ENCODE assay signal across 8 cellular contexts in genomic region chr13:72728290-72728605, GRCh38. TPM values are rescaled to one million over a fixed set of nuclear protein-coding genes. Genes with fewer than 3 reads are reported as not detected.
DNase-seq lines count a peak whose midpoint lies in the region; ATAC-seq and TF ChIP-seq lines count a peak whose summit lies in the region.

No MANE protein-coding gene starts in this region.

- ATAC-seq in GM19463 (IDR thresholded peaks at IDR 0.05; ENCODE audit: unreplicated experiment) (no peak), HG02763 (IDR thresholded peaks at IDR 0.05; ENCODE audit: unreplicated experiment) (no peak)

- H3K4me1 ChIP-seq in A673 (ENCODE audit: insufficient read depth, low read length, poor library complexity, severe bottlenecking): peaks cover 23% of the 10 kb centered on the region
- H3K4me1 ChIP-seq in mucosa of rectum (ENCODE audit: control insufficient read depth in 2 of 2, insufficient read depth in 2 of 2, low read length in 2 of 2): peaks cover 14 to 17% of the 10 kb centered on the region in 2 donors

- no peak for DNase-seq in A673 (ENCODE audit: low spot score)
- DNase-seq in HT1080 (ENCODE audit: low read depth): peak; percentile 1
- no peak for DNase-seq in posterior vena cava (ENCODE audit: low spot score)
- DNase-seq in GM10266 (ENCODE audit: extremely low spot score): no peak

- peaks cover 50% of the 10 kb centered on the region for H3K36me3 Mint-ChIP-seq in brain

- H3K4me3 Mint-ChIP-seq in brain: peak overlapping the region; percentile 94 to 99 (median 97)

- BruUV-seq in A673 (replicated peaks; lab: Mats Ljungman, UMichigan): no TSS peak

- POLR2A ChIA-PET in A673 (lab: Charles Lee; ENCODE audit: low non-redundant PET): no interaction called here

- H3K27ac ChIP-seq in A673 (ENCODE audit: low read depth, low read length, poor library complexity, severe bottlenecking) (peak overlapping the region; percentile 87), mucosa of rectum (ENCODE audit: low read depth in 2 of 2, low read length in 2 of 2) (no peak overlapping the region)

- no peaks in the 10 kb centered on the region for H3K9me3 ChIP-seq in A673 (ENCODE audit: low read depth, low read length, poor library complexity, severe bottlenecking)
- no peaks in the 10 kb centered on the region for H3K9me3 ChIP-seq in mucosa of rectum (ENCODE audit: control insufficient read depth in 2 of 2, low read length in 2 of 2)

- no peaks in the 10 kb centered on the region for H3K27me3 ChIP-seq in A673 (replicated peaks; ENCODE audit: insufficient read depth, low read depth, low read length, poor library complexity)
- no peaks in the 10 kb centered on the region for H3K27me3 ChIP-seq in mucosa of rectum (ENCODE audit: control insufficient read depth in 2 of 2, insufficient read depth in 2 of 2, low read length in 2 of 2)

- peaks cover 12% of the 10 kb centered on the region for H3K27me3 Mint-ChIP-seq in brain

- peak overlapping the region; percentile 85 to 86 for H3K9ac ChIP-seq in mucosa of rectum (ENCODE audit: low read depth in 1 of 2, low read length in 2 of 2)

- no peak for TF ChIP-seq CTCF in A673 (conservative IDR thresholded peaks at IDR 0.05; ENCODE audit: low read depth, low read length)
- TF ChIP-seq CTCF in brain (conservative IDR thresholded peaks at IDR 0.05): no peak
- no peak for TF ChIP-seq CTCF in GM10266 (IDR thresholded peaks at IDR 0.05; ENCODE audit: control insufficient read depth, insufficient read depth, low read depth, missing control alignments)

- H3K36me3 ChIP-seq in A673 (ENCODE audit: insufficient read depth, low read length, poor library complexity, severe bottlenecking) (peaks cover 31% of the 10 kb centered on the region), mucosa of rectum (ENCODE audit: control insufficient read depth in 2 of 2, insufficient read depth in 2 of 2, low read length in 2 of 2) (peaks cover 2 to 11% of the 10 kb centered on the region in 2 donors)

- peaks cover 0 to 10% (median 0%) of the 10 kb centered on the region in 5 experiments for H3K9me3 Mint-ChIP-seq in brain

- H3K27ac Mint-ChIP-seq in brain: peak overlapping the region; percentile 71 to 93 (median 87)

- H3K4me3 ChIP-seq in A673 (ENCODE audit: low read depth, low read length, poor library complexity, severe bottlenecking): peak overlapping the region; percentile 79
- H3K4me3 ChIP-seq in mucosa of rectum (ENCODE audit: low read length in 2 of 2): peak overlapping the region; percentile 93 to 97

- peaks cover 61% of the 10 kb centered on the region for H3K4me1 Mint-ChIP-seq in brain

- CTCF ChIA-PET in A673 (lab: Charles Lee): no interaction called here

- intact Hi-C loops in A673 (cut with micrococcal nuclease; ENCODE audit: unreplicated experiment) (no loop called here), posterior vena cava (cut with DNase I) (loop anchor here in 1 of 2 donors (5.0 kb wide), 1 partner anchor 204 kb away; no protein-coding TSS in a partner anchor)

RNA-seq across cellular contexts. Expression of gene BORA, which starts 0.5 kb away (rescaled TPM):
- total RNA-seq in A673 (2021): 17.1 and 17.4 TPM in 2 replicates
- total RNA-seq in HT1080 (2014; rRNA removed; shearing (Covaris generic)): 16.2 and 17.4 TPM in 2 replicates
- 10.9 and 15.6 TPM in 2 replicates for polyA plus RNA-seq in HT1080 (2015; cell fraction: cytosol; rRNA removed)
- polyA plus RNA-seq in HT1080 (2015; cell fraction: nucleus; rRNA removed): 21.3 and 29.4 TPM in 2 replicates
- polyA plus RNA-seq in brain (ENCODE audit: insufficient read depth, low read depth, low replicate concordance): 3.0 TPM
- total RNA-seq in posterior vena cava: 1 to 10 TPM; 1.8 to 2.2 TPM

RNA-seq across cellular contexts. Expression of gene MZT1, which starts 0.8 kb away (rescaled TPM):
- total RNA-seq in A673 (2021) (36.9 and 38.9 TPM in 2 replicates), posterior vena cava (10 to 100 TPM in 1 of 2 donors, 1 to 10 TPM in 1; 5.8 to 10.1 TPM)
- 39.7 and 47.0 TPM in 2 replicates for total RNA-seq in HT1080 (2014; rRNA removed; shearing (Covaris generic))
- 96.5 and 116 TPM in 2 replicates for polyA plus RNA-seq in HT1080 (2015; cell fraction: cytosol; rRNA removed)
- 23.6 and 24.3 TPM in 2 replicates for polyA plus RNA-seq in HT1080 (2015; cell fraction: nucleus; rRNA removed)
- 21.8 TPM for polyA plus RNA-seq in brain (ENCODE audit: insufficient read depth, low read depth, low replicate concordance)

RNA-seq across cellular contexts. Expression of gene DIS3, which starts 53.5 kb away (rescaled TPM):
- total RNA-seq in A673 (2021): 37.1 and 43.2 TPM in 2 replicates
- total RNA-seq in HT1080 (2014; rRNA removed; shearing (Covaris generic)): 57.4 and 65.7 TPM in 2 replicates
- 30.3 and 39.9 TPM in 2 replicates for polyA plus RNA-seq in HT1080 (2015; cell fraction: cytosol; rRNA removed)
- 94.7 and 97.2 TPM in 2 replicates for polyA plus RNA-seq in HT1080 (2015; cell fraction: nucleus; rRNA removed)
- 7.7 TPM for polyA plus RNA-seq in brain (ENCODE audit: insufficient read depth, low read depth, low replicate concordance)
- 10 to 100 TPM; 23.9 to 27.1 TPM for total RNA-seq in posterior vena cava

RNA-seq across cellular contexts. Expression of gene PIBF1, which starts 53.7 kb away (rescaled TPM):
- 28.2 and 30.6 TPM in 2 replicates for total RNA-seq in A673 (2021)
- total RNA-seq in HT1080 (2014; rRNA removed; shearing (Covaris generic)): 21.7 and 31.5 TPM in 2 replicates
- 17.3 and 23.8 TPM in 2 replicates for polyA plus RNA-seq in HT1080 (2015; cell fraction: cytosol; rRNA removed)
- polyA plus RNA-seq in HT1080 (2015; cell fraction: nucleus; rRNA removed): 26.7 and 27.9 TPM in 2 replicates
- polyA plus RNA-seq in brain (ENCODE audit: insufficient read depth, low read depth, low replicate concordance): 3.8 TPM
- 10 to 100 TPM; 23.0 to 27.2 TPM for total RNA-seq in posterior vena cava
